In genomic region chr7:4091767-4092166, GRCh38 we compare ENCODE assay signal across 21 cellular contexts.
"Had no signal": no experiment of that assay in that cellular context is flagged by ENCODE, and none has a peak within 500 bp of the region (broad histone marks: within the 10 kb centered on the region; RNA-seq: fewer than 3 reads in every experiment).

No MANE protein-coding gene starts in this region.

- H3K9ac ChIP-seq: neural progenitor cell had no signal

- H3K4me1 ChIP-seq: lower lobe of right lung, neural progenitor cell, stomach, tibial nerve had no signal

- H2AFZ ChIP-seq: neural progenitor cell had no signal

- DNase-seq: activated CD4-positive, alpha-beta memory T cell treated with anti-CD3 and anti-CD28 coated beads for 36 hours; activated CD4-positive, alpha-beta T cell treated with anti-CD3 and anti-CD28 coated beads for 4 hours; activated CD4-positive, CD25-positive, alpha-beta regulatory T cell; activated effector memory CD4-positive, alpha-beta T cell treated with Interleukin-2 at 50 U/mL for 16 hours; activated naive CD4-positive, alpha-beta T cell treated with anti-CD3 and anti-CD28 coated beads for 36 hours; activated naive CD8-positive, alpha-beta T cell treated with anti-CD3 and anti-CD28 coated beads, Interleukin-2, amount 10 ng/mL, durations not matched to agents 7 days and 5 days; activated T-cell treated with anti-CD3 and anti-CD28 coated beads, Interleukin-2, amount 50 U/mL, for 72 hours; amygdala; cortex of kidney; erythroblast; head of caudate nucleus; islet precursor cell; lower lobe of right lung; naive thymus-derived CD8-positive, alpha-beta T cell; small intestine; stimulated activated CD4-positive, alpha-beta T cell treated with anti-CD3 and anti-CD28 coated beads, Interleukin-15, amount 100 ng/mL, for 24 hours; stomach; T-helper 17 cell had no signal

- H3K4me2 ChIP-seq: neural progenitor cell had no signal

- H3K36me3 ChIP-seq: lower lobe of right lung, neural progenitor cell, stomach, suprapubic skin, tibial nerve had no signal

- H3K4me3 ChIP-seq: lower lobe of right lung, neural progenitor cell, stomach, suprapubic skin, tibial nerve had no signal

- H3K9me3 ChIP-seq: suprapubic skin had no signal

- H3K27ac ChIP-seq: lower lobe of right lung, neural progenitor cell, stomach, suprapubic skin, tibial nerve had no signal

- H3K27me3 ChIP-seq: neural progenitor cell, stomach, suprapubic skin, tibial nerve had no signal
